Comparison of ENCODE assay signal across 1 cellular context in the genomic region with DNA sequence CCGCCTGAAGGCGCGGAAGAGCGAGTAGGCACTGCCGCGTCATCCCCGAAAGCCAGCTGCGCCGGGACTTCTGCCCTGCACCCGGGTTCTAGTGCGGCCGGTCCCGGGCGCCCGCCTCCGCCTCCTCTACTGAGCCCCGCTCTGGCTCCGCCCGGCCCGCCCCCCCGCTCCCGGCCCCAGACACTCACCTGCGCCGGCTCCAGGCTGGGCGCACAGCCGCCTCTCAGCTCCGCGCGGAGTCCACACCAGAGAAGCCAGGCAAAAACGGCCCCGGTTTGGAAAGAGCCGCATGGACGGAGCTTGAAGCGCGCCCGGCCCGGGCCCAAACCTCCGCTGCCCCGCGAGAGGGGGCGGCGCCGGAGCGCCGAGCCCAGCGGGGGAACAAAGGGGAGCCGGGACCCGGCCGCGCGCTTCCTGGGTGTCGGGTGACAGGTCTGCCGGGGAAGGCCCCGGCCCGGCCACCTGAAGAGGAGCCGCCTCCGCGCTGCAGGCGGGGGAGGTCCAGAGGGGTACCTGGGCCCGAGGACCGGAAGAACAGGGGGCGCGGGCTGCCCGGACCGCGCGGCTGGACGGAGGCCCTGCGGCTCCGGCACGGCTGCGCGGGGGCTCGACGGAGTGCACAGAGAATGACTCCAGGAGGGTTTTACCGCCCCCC.
TF ChIP-seq lines count a peak whose summit lies in the region.

No MANE protein-coding gene starts in this region.

TF ChIP-seq in HepG2, 621 proteins besides CTCF, POLR2A, EP300 and RAD21 (continued from another document and continues in another):
- TF ChIP-seq, protein P1, sequence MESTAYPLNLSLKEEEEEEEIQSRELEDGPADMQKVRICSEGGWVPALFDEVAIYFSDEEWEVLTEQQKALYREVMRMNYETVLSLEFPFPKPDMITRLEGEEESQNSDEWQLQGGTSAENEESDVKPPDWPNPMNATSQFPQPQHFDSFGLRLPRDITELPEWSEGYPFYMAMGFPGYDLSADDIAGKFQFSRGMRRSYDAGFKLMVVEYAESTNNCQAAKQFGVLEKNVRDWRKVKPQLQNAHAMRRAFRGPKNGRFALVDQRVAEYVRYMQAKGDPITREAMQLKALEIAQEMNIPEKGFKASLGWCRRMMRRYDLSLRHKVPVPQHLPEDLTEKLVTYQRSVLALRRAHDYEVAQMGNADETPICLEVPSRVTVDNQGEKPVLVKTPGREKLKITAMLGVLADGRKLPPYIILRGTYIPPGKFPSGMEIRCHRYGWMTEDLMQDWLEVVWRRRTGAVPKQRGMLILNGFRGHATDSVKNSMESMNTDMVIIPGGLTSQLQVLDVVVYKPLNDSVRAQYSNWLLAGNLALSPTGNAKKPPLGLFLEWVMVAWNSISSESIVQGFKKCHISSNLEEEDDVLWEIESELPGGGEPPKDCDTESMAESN (CRISPR knock-in tag; conservative IDR thresholded peaks at IDR 0.05) = 0 out of 2 replicates have a peak, but pooled peaks have one; percentile 26
- no peak for TF ChIP-seq NFYB (CRISPR knock-in tag; IDR thresholded peaks at IDR 0.05)
- no peak for TF ChIP-seq HDAC6 (IDR thresholded peaks at IDR 0.05; ENCODE audit: low read depth, low read length)
- TF ChIP-seq ATF7 (IDR thresholded peaks at IDR 0.05) = no peak
- 0 out of 2 replicates have a peak, but pooled peaks have one; percentile 43 for TF ChIP-seq ATF7 (CRISPR knock-in tag; IDR thresholded peaks at IDR 0.05)
- TF ChIP-seq, protein P2, sequence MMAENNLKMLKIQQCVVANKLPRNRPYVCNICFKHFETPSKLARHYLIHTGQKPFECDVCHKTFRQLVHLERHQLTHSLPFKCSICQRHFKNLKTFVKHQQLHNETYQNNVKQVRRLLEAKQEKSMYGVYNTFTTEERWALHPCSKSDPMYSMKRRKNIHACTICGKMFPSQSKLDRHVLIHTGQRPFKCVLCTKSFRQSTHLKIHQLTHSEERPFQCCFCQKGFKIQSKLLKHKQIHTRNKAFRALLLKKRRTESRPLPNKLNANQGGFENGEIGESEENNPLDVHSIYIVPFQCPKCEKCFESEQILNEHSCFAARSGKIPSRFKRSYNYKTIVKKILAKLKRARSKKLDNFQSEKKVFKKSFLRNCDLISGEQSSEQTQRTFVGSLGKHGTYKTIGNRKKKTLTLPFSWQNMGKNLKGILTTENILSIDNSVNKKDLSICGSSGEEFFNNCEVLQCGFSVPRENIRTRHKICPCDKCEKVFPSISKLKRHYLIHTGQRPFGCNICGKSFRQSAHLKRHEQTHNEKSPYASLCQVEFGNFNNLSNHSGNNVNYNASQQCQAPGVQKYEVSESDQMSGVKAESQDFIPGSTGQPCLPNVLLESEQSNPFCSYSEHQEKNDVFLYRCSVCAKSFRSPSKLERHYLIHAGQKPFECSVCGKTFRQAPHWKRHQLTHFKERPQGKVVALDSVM (CRISPR knock-in tag; IDR thresholded peaks at IDR 0.05) = 0 out of 2 replicates have a peak, but pooled peaks have one; percentile 26
- TF ChIP-seq, protein P3, sequence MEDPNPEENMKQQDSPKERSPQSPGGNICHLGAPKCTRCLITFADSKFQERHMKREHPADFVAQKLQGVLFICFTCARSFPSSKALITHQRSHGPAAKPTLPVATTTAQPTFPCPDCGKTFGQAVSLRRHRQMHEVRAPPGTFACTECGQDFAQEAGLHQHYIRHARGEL (CRISPR knock-in tag; IDR thresholded peaks at IDR 0.05) = no peak
- TF ChIP-seq MTF2 (CRISPR knock-in tag; IDR thresholded peaks at IDR 0.05; ENCODE audit: borderline replicate concordance) = no peak
- TF ChIP-seq, protein P4, sequence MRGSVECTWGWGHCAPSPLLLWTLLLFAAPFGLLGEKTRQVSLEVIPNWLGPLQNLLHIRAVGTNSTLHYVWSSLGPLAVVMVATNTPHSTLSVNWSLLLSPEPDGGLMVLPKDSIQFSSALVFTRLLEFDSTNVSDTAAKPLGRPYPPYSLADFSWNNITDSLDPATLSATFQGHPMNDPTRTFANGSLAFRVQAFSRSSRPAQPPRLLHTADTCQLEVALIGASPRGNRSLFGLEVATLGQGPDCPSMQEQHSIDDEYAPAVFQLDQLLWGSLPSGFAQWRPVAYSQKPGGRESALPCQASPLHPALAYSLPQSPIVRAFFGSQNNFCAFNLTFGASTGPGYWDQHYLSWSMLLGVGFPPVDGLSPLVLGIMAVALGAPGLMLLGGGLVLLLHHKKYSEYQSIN (CRISPR knock-in tag; IDR thresholded peaks at IDR 0.05; ENCODE audit: borderline replicate concordance) = no peak
- TF ChIP-seq, protein P5, sequence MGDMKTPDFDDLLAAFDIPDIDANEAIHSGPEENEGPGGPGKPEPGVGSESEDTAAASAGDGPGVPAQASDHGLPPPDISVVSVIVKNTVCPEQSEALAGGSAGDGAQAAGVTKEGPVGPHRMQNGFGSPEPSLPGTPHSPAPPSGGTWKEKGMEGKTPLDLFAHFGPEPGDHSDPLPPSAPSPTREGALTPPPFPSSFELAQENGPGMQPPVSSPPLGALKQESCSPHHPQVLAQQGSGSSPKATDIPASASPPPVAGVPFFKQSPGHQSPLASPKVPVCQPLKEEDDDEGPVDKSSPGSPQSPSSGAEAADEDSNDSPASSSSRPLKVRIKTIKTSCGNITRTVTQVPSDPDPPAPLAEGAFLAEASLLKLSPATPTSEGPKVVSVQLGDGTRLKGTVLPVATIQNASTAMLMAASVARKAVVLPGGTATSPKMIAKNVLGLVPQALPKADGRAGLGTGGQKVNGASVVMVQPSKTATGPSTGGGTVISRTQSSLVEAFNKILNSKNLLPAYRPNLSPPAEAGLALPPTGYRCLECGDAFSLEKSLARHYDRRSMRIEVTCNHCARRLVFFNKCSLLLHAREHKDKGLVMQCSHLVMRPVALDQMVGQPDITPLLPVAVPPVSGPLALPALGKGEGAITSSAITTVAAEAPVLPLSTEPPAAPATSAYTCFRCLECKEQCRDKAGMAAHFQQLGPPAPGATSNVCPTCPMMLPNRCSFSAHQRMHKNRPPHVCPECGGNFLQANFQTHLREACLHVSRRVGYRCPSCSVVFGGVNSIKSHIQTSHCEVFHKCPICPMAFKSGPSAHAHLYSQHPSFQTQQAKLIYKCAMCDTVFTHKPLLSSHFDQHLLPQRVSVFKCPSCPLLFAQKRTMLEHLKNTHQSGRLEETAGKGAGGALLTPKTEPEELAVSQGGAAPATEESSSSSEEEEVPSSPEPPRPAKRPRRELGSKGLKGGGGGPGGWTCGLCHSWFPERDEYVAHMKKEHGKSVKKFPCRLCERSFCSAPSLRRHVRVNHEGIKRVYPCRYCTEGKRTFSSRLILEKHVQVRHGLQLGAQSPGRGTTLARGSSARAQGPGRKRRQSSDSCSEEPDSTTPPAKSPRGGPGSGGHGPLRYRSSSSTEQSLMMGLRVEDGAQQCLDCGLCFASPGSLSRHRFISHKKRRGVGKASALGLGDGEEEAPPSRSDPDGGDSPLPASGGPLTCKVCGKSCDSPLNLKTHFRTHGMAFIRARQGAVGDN (CRISPR knock-in tag; IDR thresholded peaks at IDR 0.05) = peak; percentile 61
- TF ChIP-seq SALL2 (CRISPR knock-in tag; IDR thresholded peaks at IDR 0.05) = no peak; the same call in 1 of the 2 replicates
- TF ChIP-seq, protein P6, sequence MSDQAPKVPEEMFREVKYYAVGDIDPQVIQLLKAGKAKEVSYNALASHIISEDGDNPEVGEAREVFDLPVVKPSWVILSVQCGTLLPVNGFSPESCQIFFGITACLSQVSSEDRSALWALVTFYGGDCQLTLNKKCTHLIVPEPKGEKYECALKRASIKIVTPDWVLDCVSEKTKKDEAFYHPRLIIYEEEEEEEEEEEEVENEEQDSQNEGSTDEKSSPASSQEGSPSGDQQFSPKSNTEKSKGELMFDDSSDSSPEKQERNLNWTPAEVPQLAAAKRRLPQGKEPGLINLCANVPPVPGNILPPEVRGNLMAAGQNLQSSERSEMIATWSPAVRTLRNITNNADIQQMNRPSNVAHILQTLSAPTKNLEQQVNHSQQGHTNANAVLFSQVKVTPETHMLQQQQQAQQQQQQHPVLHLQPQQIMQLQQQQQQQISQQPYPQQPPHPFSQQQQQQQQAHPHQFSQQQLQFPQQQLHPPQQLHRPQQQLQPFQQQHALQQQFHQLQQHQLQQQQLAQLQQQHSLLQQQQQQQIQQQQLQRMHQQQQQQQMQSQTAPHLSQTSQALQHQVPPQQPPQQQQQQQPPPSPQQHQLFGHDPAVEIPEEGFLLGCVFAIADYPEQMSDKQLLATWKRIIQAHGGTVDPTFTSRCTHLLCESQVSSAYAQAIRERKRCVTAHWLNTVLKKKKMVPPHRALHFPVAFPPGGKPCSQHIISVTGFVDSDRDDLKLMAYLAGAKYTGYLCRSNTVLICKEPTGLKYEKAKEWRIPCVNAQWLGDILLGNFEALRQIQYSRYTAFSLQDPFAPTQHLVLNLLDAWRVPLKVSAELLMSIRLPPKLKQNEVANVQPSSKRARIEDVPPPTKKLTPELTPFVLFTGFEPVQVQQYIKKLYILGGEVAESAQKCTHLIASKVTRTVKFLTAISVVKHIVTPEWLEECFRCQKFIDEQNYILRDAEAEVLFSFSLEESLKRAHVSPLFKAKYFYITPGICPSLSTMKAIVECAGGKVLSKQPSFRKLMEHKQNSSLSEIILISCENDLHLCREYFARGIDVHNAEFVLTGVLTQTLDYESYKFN (CRISPR knock-in tag; conservative IDR thresholded peaks at IDR 0.05) = 0 out of 2 replicates have a peak, but pooled peaks have one; percentile 12
- peak; percentile 66; the same call in 1 of the 2 replicates for TF ChIP-seq POLR2G (IDR thresholded peaks at IDR 0.05; ENCODE audit: low read depth, low read length)
- TF ChIP-seq NR2C2 (CRISPR knock-in tag; IDR thresholded peaks at IDR 0.05; ENCODE audit: borderline replicate concordance) = no peak
- TF ChIP-seq SAP130 (CRISPR knock-in tag; IDR thresholded peaks at IDR 0.05; ENCODE audit: low read depth) = peak; percentile 53
- no peak for TF ChIP-seq CHD4 (IDR thresholded peaks at IDR 0.05; ENCODE audit: borderline replicate concordance, low read length)
- peak; percentile 67; the same call in 1 of the 2 replicates for TF ChIP-seq PHF8 (CRISPR knock-in tag; IDR thresholded peaks at IDR 0.05)
- TF ChIP-seq TBX2 (CRISPR knock-in tag; IDR thresholded peaks at IDR 0.05; ENCODE audit: borderline replicate concordance) = peak; percentile 2; the same call in 1 of the 2 replicates
- TF ChIP-seq, protein P7, sequence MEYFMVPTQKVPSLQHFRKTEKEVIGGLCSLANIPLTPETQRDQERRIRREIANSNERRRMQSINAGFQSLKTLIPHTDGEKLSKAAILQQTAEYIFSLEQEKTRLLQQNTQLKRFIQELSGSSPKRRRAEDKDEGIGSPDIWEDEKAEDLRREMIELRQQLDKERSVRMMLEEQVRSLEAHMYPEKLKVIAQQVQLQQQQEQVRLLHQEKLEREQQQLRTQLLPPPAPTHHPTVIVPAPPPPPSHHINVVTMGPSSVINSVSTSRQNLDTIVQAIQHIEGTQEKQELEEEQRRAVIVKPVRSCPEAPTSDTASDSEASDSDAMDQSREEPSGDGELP (IDR thresholded peaks at IDR 0.05; ENCODE audit: borderline replicate concordance, low read depth) = peak; percentile 14; the same call in 1 of the 2 replicates
- TF ChIP-seq, protein P8, sequence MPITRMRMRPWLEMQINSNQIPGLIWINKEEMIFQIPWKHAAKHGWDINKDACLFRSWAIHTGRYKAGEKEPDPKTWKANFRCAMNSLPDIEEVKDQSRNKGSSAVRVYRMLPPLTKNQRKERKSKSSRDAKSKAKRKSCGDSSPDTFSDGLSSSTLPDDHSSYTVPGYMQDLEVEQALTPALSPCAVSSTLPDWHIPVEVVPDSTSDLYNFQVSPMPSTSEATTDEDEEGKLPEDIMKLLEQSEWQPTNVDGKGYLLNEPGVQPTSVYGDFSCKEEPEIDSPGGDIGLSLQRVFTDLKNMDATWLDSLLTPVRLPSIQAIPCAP (CRISPR knock-in tag; IDR thresholded peaks at IDR 0.05; ENCODE audit: low read depth) = no peak
- TF ChIP-seq HNRNPK (IDR thresholded peaks at IDR 0.05; ENCODE audit: low read depth, low read length, poor library complexity, severe bottlenecking) = peak; percentile 54
- no peak for TF ChIP-seq SMAD9 (CRISPR knock-in tag; IDR thresholded peaks at IDR 0.05)
- no peak for TF ChIP-seq STAT5B (CRISPR knock-in tag; IDR thresholded peaks at IDR 0.05)
- TF ChIP-seq, protein P9, sequence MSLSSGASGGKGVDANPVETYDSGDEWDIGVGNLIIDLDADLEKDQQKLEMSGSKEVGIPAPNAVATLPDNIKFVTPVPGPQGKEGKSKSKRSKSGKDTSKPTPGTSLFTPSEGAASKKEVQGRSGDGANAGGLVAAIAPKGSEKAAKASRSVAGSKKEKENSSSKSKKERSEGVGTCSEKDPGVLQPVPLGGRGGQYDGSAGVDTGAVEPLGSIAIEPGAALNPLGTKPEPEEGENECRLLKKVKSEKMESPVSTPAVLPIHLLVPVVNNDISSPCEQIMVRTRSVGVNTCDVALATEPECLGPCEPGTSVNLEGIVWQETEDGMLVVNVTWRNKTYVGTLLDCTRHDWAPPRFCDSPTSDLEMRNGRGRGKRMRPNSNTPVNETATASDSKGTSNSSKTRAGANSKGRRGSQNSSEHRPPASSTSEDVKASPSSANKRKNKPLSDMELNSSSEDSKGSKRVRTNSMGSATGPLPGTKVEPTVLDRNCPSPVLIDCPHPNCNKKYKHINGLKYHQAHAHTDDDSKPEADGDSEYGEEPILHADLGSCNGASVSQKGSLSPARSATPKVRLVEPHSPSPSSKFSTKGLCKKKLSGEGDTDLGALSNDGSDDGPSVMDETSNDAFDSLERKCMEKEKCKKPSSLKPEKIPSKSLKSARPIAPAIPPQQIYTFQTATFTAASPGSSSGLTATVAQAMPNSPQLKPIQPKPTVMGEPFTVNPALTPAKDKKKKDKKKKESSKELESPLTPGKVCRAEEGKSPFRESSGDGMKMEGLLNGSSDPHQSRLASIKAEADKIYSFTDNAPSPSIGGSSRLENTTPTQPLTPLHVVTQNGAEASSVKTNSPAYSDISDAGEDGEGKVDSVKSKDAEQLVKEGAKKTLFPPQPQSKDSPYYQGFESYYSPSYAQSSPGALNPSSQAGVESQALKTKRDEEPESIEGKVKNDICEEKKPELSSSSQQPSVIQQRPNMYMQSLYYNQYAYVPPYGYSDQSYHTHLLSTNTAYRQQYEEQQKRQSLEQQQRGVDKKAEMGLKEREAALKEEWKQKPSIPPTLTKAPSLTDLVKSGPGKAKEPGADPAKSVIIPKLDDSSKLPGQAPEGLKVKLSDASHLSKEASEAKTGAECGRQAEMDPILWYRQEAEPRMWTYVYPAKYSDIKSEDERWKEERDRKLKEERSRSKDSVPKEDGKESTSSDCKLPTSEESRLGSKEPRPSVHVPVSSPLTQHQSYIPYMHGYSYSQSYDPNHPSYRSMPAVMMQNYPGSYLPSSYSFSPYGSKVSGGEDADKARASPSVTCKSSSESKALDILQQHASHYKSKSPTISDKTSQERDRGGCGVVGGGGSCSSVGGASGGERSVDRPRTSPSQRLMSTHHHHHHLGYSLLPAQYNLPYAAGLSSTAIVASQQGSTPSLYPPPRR (CRISPR knock-in tag; IDR thresholded peaks at IDR 0.05; ENCODE audit: borderline replicate concordance) = 0 out of 2 replicates have a peak, but pooled peaks have one; percentile 26
- no peak for TF ChIP-seq JUN (CRISPR knock-in tag; IDR thresholded peaks at IDR 0.05)
- TF ChIP-seq, protein P10, sequence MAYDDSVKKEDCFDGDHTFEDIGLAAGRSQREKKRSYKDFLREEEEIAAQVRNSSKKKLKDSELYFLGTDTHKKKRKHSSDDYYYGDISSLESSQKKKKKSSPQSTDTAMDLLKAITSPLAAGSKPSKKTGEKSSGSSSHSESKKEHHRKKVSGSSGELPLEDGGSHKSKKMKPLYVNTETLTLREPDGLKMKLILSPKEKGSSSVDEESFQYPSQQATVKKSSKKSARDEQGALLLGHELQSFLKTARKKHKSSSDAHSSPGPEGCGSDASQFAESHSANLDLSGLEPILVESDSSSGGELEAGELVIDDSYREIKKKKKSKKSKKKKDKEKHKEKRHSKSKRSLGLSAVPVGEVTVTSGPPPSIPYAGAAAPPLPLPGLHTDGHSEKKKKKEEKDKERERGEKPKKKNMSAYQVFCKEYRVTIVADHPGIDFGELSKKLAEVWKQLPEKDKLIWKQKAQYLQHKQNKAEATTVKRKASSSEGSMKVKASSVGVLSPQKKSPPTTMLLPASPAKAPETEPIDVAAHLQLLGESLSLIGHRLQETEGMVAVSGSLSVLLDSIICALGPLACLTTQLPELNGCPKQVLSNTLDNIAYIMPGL (CRISPR knock-in tag; IDR thresholded peaks at IDR 0.05; ENCODE audit: borderline replicate concordance in 1 of 2, low read depth in 1 of 2) = peak in 1 of 2 experiments; percentile 39; a peak in 1 of 4 replicates
